ENCODE assay signal across 1 cellular context in genomic region chr2:72827999-72828646, GRCh38.
TF ChIP-seq lines count a peak whose summit lies in the region.

No MANE protein-coding gene starts in this region.

TF ChIP-seq in HepG2, 621 proteins besides CTCF, POLR2A, EP300 and RAD21:
- TF ChIP-seq MAFK (conservative IDR thresholded peaks at IDR 0.05 in 1 of 2, IDR thresholded peaks at IDR 0.05 in 1 of 2; ENCODE audit: low read length in 2 of 2) (peak; percentile 91 to 95), MAFF (IDR thresholded peaks at IDR 0.05; ENCODE audit: low read depth, low read length) (peak; percentile 89), SMAD3 (CRISPR knock-in tag; IDR thresholded peaks at IDR 0.05) (no peak), IRF9 (CRISPR knock-in tag; IDR thresholded peaks at IDR 0.05; ENCODE audit: borderline replicate concordance) (no peak), ZNF776 (CRISPR knock-in tag; IDR thresholded peaks at IDR 0.05) (no peak), PATZ1 (CRISPR knock-in tag; IDR thresholded peaks at IDR 0.05) (no peak), KDM5B (CRISPR knock-in tag; IDR thresholded peaks at IDR 0.05; ENCODE audit: borderline replicate concordance) (no peak), RFXANK (CRISPR knock-in tag; IDR thresholded peaks at IDR 0.05) (no peak), CENPBD1 (CRISPR knock-in tag; IDR thresholded peaks at IDR 0.05; ENCODE audit: borderline replicate concordance, low read depth) (no peak), NFIB (CRISPR knock-in tag; IDR thresholded peaks at IDR 0.05; ENCODE audit: borderline replicate concordance) (no peak), ZNF335 (CRISPR knock-in tag; IDR thresholded peaks at IDR 0.05) (no peak), JUNB (CRISPR knock-in tag; IDR thresholded peaks at IDR 0.05; ENCODE audit: borderline replicate concordance) (no peak), MIXL1 (CRISPR knock-in tag; IDR thresholded peaks at IDR 0.05) (no peak), ZNF552 (CRISPR knock-in tag; IDR thresholded peaks at IDR 0.05; ENCODE audit: borderline replicate concordance) (no peak), CHD4 (IDR thresholded peaks at IDR 0.05; ENCODE audit: borderline replicate concordance, low read length) (no peak), ZNF770 (CRISPR knock-in tag; IDR thresholded peaks at IDR 0.05) (peak; percentile 72), SNAPC2 (CRISPR knock-in tag; IDR thresholded peaks at IDR 0.05) (no peak)
